In the genomic region with DNA sequence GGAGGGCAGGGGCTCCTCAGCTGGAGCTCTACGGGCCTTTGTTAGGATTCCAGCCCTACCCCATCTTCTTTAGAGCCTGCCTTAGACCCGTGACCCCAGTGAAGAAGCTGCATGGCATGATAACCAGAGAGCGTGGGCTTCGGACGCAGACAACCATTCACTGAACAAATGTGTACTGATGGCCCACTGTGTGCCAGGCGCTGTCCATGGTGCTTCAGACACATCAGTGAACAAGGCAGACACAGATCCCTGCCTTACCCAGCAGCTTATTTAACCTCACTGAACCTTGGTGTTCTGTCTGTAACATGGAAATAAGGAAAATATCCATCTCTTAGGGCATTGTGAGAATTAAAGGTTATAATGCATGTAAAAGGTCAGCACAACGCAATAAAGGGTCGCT, we compare ENCODE assay signal across 1 cellular context.
TF ChIP-seq lines count a peak whose summit lies in the region.

No MANE protein-coding gene starts in this region.

TF ChIP-seq in Ishikawa, 13 proteins besides CTCF, POLR2A, EP300 and RAD21 (continued from another document):
- TF ChIP-seq ZBTB7A (IDR thresholded peaks at IDR 0.05; ENCODE audit: low read depth) (no peak), TAF1 (IDR thresholded peaks at IDR 0.05; ENCODE audit: low read depth) (no peak), FOXM1 (IDR thresholded peaks at IDR 0.05; ENCODE audit: borderline replicate concordance, low read depth) (no peak), TCF12 (IDR thresholded peaks at IDR 0.05; ENCODE audit: low read depth) (no peak)
- TF ChIP-seq, protein P1, sequence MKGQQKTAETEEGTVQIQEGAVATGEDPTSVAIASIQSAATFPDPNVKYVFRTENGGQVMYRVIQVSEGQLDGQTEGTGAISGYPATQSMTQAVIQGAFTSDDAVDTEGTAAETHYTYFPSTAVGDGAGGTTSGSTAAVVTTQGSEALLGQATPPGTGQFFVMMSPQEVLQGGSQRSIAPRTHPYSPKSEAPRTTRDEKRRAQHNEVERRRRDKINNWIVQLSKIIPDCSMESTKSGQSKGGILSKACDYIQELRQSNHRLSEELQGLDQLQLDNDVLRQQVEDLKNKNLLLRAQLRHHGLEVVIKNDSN (IDR thresholded peaks at IDR 0.05): no peak
